Comparison of ENCODE assay signal across 8 cellular contexts in the genomic region with DNA sequence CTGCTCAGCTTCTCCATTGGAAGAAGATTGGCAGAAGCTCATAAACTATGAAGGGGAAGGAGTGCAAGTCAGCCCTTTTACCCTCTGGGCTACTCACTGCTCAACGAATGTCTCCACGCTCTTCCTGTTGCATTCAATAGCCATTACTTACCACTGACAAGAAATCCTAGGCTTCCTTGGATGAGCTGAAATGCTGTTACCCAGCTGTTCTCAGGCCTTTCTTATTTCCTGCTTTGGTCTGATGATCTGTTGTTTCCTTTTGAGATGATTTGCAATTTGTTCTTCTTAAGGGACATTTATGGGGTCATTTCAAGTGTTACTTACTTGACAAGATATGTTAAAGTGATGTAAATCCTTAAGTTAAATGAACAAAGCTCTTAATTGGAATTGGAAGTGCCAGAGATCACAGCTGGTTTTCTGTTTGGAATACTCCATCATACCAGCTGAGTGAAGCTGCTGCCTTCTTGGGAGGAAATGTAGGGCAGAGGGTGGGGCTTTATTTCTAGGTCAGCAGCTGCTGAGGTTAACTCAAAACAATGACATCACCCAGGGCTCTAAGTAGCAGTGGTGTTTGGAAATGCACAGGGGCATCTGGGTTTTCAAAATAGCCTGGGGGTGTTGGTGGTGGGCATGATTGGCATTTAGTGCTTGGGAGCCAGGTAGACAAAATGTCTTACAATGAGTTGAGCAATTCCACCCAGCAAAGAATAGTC.
DNase-seq lines count a peak whose midpoint lies in the region; ATAC-seq and TF ChIP-seq lines count a peak whose summit lies in the region.
"Had no signal": no experiment of that assay in that cellular context is flagged by ENCODE, and none has a peak within 500 bp of the region (broad histone marks: within the 10 kb centered on the region; RNA-seq: fewer than 3 reads in every experiment).

No MANE protein-coding gene starts in this region.

- H3K4me3 ChIP-seq in smooth muscle cell, result no peak overlapping the region

- peak overlapping the region; percentile 52 for H3K4me2 ChIP-seq in smooth muscle cell

- peak overlapping the region; percentile 20 for H3K27ac ChIP-seq in KOPT-K1 (ENCODE audit: low read depth, low read length, poor library complexity, severe bottlenecking)
- H3K27ac ChIP-seq in smooth muscle cell (ENCODE audit: low read depth), result peak overlapping the region; percentile 75

- H3K36me3 Mint-ChIP-seq in activated T-cell treated with anti-CD3 and anti-CD28 coated beads, Interleukin-2, amount 50 U/mL, for 4 hours (ENCODE audit: insufficient read depth), result no peaks in the 10 kb centered on the region
- H3K36me3 Mint-ChIP-seq in glutamatergic neuron (ENCODE audit: unreplicated experiment), result no peaks in the 10 kb centered on the region
- H3K36me3 Mint-ChIP-seq: IgD-negative memory B cell had no signal

- H3K27me3 ChIP-seq in smooth muscle cell (ENCODE audit: low read depth), result no peaks in the 10 kb centered on the region

- no peaks in the 10 kb centered on the region for H3K27me3 Mint-ChIP-seq in activated T-cell treated with anti-CD3 and anti-CD28 coated beads, Interleukin-2, amount 50 U/mL, for 4 hours (ENCODE audit: low read depth)
- no peaks in the 10 kb centered on the region for H3K27me3 Mint-ChIP-seq in glutamatergic neuron (ENCODE audit: unreplicated experiment)

- no peaks in the 10 kb centered on the region for H3K4me1 ChIP-seq in smooth muscle cell (ENCODE audit: low read depth)

- H3K36me3 ChIP-seq in KOPT-K1 (ENCODE audit: insufficient read depth, low read length), result no peaks in the 10 kb centered on the region
- H3K36me3 ChIP-seq in smooth muscle cell (ENCODE audit: low read depth), result no peaks in the 10 kb centered on the region

- peak; percentile 31 to 68 for ATAC-seq in activated T-cell treated with anti-CD3 and anti-CD28 coated beads, Interleukin-2, amount 50 U/mL, for 4 hours

- H3F3A ChIP-seq in smooth muscle cell (ENCODE audit: low read depth), result peaks cover 8% of the 10 kb centered on the region

- H3K9me3 ChIP-seq in KOPT-K1 (ENCODE audit: insufficient read depth, low read length, poor library complexity, severe bottlenecking) (no peaks in the 10 kb centered on the region), smooth muscle cell (replicated peaks; ENCODE audit: low read depth) (no peaks in the 10 kb centered on the region)

- peak; percentile 18 for DNase-seq in activated T-cell treated with anti-CD3 and anti-CD28 coated beads, Interleukin-2, amount 50 U/mL, for 4 hours
- DNase-seq in glutamatergic neuron (no peak), smooth muscle cell (lab: John Stamatoyannopoulos, UW; ENCODE audit: unreplicated experiment) (no peak), DMS114 treated with DMSO at 0.1 percent for 48 hours (lab: John Stamatoyannopoulos, UW; ENCODE audit: unreplicated experiment) (no peak), D341Med (ENCODE audit: low spot score) (no peak), germinal center (ENCODE audit: low spot score) (no peak)

- H3K4me3 Mint-ChIP-seq in activated T-cell treated with anti-CD3 and anti-CD28 coated beads, Interleukin-2, amount 50 U/mL, for 4 hours, result peak overlapping the region; percentile 19
- H3K4me3 Mint-ChIP-seq in glutamatergic neuron (ENCODE audit: unreplicated experiment), result no peak overlapping the region

- no peaks in the 10 kb centered on the region for H3K79me2 ChIP-seq in smooth muscle cell (ENCODE audit: low read depth)

- no peak for TF ChIP-seq CTCF in glutamatergic neuron (IDR thresholded peaks at IDR 0.05; ENCODE audit: partially characterized antibody, unreplicated experiment)
- no peak for TF ChIP-seq CTCF in smooth muscle cell (IDR thresholded peaks at IDR 0.05; ENCODE audit: borderline replicate concordance, insufficient read depth, poor library complexity, severe bottlenecking)

- H2AFZ ChIP-seq in smooth muscle cell (ENCODE audit: low read depth), result no peak overlapping the region

- H3K9ac ChIP-seq in smooth muscle cell (ENCODE audit: low read depth), result peak overlapping the region; percentile 35

- peak overlapping the region; percentile 31 for H3K27ac Mint-ChIP-seq in glutamatergic neuron (ENCODE audit: unreplicated experiment)

- H3K9me3 Mint-ChIP-seq in activated T-cell treated with anti-CD3 and anti-CD28 coated beads, Interleukin-2, amount 50 U/mL, for 4 hours, result no peaks in the 10 kb centered on the region
- H3K9me3 Mint-ChIP-seq in glutamatergic neuron (ENCODE audit: unreplicated experiment), result no peaks in the 10 kb centered on the region
- H3K9me3 Mint-ChIP-seq: IgD-negative memory B cell had no signal

- peaks cover 43% of the 10 kb centered on the region for H3K4me1 Mint-ChIP-seq in activated T-cell treated with anti-CD3 and anti-CD28 coated beads, Interleukin-2, amount 50 U/mL, for 4 hours (ENCODE audit: low read depth)
- peaks cover 5% of the 10 kb centered on the region for H3K4me1 Mint-ChIP-seq in glutamatergic neuron (ENCODE audit: low read depth, unreplicated experiment)

- no peaks in the 10 kb centered on the region for H4K20me1 ChIP-seq in smooth muscle cell (ENCODE audit: low read depth)

- 20% methylated on average over 2 of the region's 2 CpGs for WGBS in smooth muscle cell (ENCODE audit: low lambda C conversion rate)
